Comparison of ENCODE assay signal across 8 cellular contexts in genomic region chr19:50383307-50383851, GRCh38. TPM values are rescaled to one million over a fixed set of nuclear protein-coding genes. Genes with fewer than 3 reads are reported as not detected.
DNase-seq lines count a peak whose midpoint lies in the region; ATAC-seq and TF ChIP-seq lines count a peak whose summit lies in the region.

No MANE protein-coding gene starts in this region.

- H3K4me1 ChIP-seq in lung (ENCODE audit: control insufficient read depth in 2 of 2, insufficient read depth in 2 of 2, low read length in 2 of 2) (peaks cover 3 to 9% of the 10 kb centered on the region in 2 donors), vagina (peaks cover 19% of the 10 kb centered on the region)

- H3K4me3 ChIP-seq in AG09309 (ENCODE audit: control insufficient read depth, low read depth, low read length) = peak overlapping the region; percentile 61
- peak overlapping the region; percentile 60 for H3K4me3 ChIP-seq in HFF-Myc (replicated peaks; ENCODE audit: low read depth, low read length)
- H3K4me3 ChIP-seq in astrocyte of the cerebellum (ENCODE audit: low read depth, low read length) = peak overlapping the region; percentile 66
- H3K4me3 ChIP-seq in lung = no peak overlapping the region
- peak overlapping the region; percentile 54 to 72 for H3K4me3 ChIP-seq in vagina

- intact Hi-C loops in vagina (cut with DNase I) = no loop called here

- TF ChIP-seq POLR2A in vagina (IDR thresholded peaks at IDR 0.05) = no peak

- DNase-seq in AG09309 (ENCODE audit: low read depth) (no peak), HFF-Myc (ENCODE audit: extremely low read depth, low read depth) (no peak), astrocyte of the cerebellum (ENCODE audit: low read depth) (no peak), lung (ENCODE audit: low spot score) (no peak), vagina (ENCODE audit: extremely low spot score in 2 of 2) (no peak), GDM1 (lab: John Stamatoyannopoulos, UW) (no peak), globus pallidus (ENCODE audit: low spot score) (no peak)

- H3K36me3 ChIP-seq in lung (ENCODE audit: control insufficient read depth in 2 of 2, insufficient read depth in 2 of 2, low read length in 2 of 2) (peaks cover 10 to 45% of the 10 kb centered on the region in 2 donors), vagina (peaks cover 0 to 37% of the 10 kb centered on the region in 2 donors)

- H3K27me3 ChIP-seq in lung (ENCODE audit: control insufficient read depth, insufficient read depth) (no peaks in the 10 kb centered on the region), vagina (no peaks in the 10 kb centered on the region)

- ATAC-seq in lung (ENCODE audit: insufficient read depth, low FRiP score) (no peak), GM21786 (IDR thresholded peaks at IDR 0.05; ENCODE audit: unreplicated experiment) (no peak)

- 32 to 35% methylated on average over 15 of the region's 15 CpGs for WGBS in lung, 2 donors

- H3K9me3 ChIP-seq in lung (ENCODE audit: control insufficient read depth in 2 of 2, insufficient read depth in 1 of 2, low read length in 1 of 2) (no peaks in the 10 kb centered on the region), vagina (no peaks in the 10 kb centered on the region)

- in situ Hi-C loops in astrocyte of the cerebellum (cut with HindIII; ENCODE audit: low sequenced_read_pairs) = no loop called here

- H3K27ac ChIP-seq in lung (ENCODE audit: low read depth in 1 of 2, low read length in 1 of 2) = peak overlapping the region; percentile 67 to 84
- H3K27ac ChIP-seq in vagina = peak overlapping the region; percentile 75

- TF ChIP-seq CTCF in AG09309 (IDR thresholded peaks at IDR 0.05; ENCODE audit: control insufficient read depth, insufficient read depth, low read depth, low read length, missing control alignments) (no peak), HFF-Myc (IDR thresholded peaks at IDR 0.05; ENCODE audit: low read depth, low read length, missing control alignments) (no peak), astrocyte of the cerebellum (IDR thresholded peaks at IDR 0.05; ENCODE audit: low read depth, low read length, missing control alignments) (no peak), lung (IDR thresholded peaks at IDR 0.05; ENCODE audit: control extremely low read depth, extremely low read depth) (no peak), vagina (IDR thresholded peaks at IDR 0.05) (no peak)

RNA-seq across cellular contexts. Expression of gene POLD1, which starts 0.8 kb away (rescaled TPM):
- total RNA-seq in lung (10 to 100 TPM; 20.2 to 49.3 TPM), vagina (16.7 TPM)
- polyA plus RNA-seq in lung = 10 to 100 TPM; 28.7 to 55.1 TPM

RNA-seq across cellular contexts. Expression of gene NR1H2, which starts 7.1 kb away (rescaled TPM):
- total RNA-seq in lung = 10 to 100 TPM; 52.5 to 96.4 TPM
- 100 to 1,000 TPM; 103 to 114 TPM for polyA plus RNA-seq in lung
- 84.7 TPM for total RNA-seq in vagina

RNA-seq across cellular contexts. Expression of gene NAPSA, which starts 17.9 kb away (rescaled TPM):
- total RNA-seq in lung (1,000 to 10,000 TPM in 1 of 2 donors, 100 to 1,000 TPM in 1; 655 to 1,838 TPM), vagina (0.74 TPM)
- polyA plus RNA-seq in lung = 1,000 to 10,000 TPM; 1,027 to 2,584 TPM

RNA-seq across cellular contexts. Expression of gene SPIB, which starts 35.4 kb away (rescaled TPM):
- total RNA-seq in lung (10 to 100 TPM in 1 of 2 donors, under 1 TPM in 1; 0.31 to 10.5 TPM), vagina (not detected)
- polyA plus RNA-seq in lung = under 1 TPM; 0.22 to 0.98 TPM

RNA-seq across cellular contexts. Expression of gene MYBPC2, which starts 49.3 kb away (rescaled TPM):
- total RNA-seq in lung = under 1 TPM; 0.21 to 0.91 TPM
- under 1 TPM; 0.04 to 0.55 TPM for polyA plus RNA-seq in lung
- total RNA-seq in vagina = not detected

Comparison
In these comparisons a context has a peak if more than half of its experiments do, and no peak if none do; other contexts are left out.
1. RNA of gene NAPSA, which starts 17.9 kb away (total RNA-seq): 655 to 1,838 TPM in lung; 0.74 TPM in vagina (single experiment); every median in the first group is over 100 times any median in the second.